ENCODE assay signal across 19 cellular contexts in genomic region chr2:55155206-55155605, GRCh38.
DNase-seq lines count a peak whose midpoint lies in the region; ATAC-seq, FAIRE-seq and TF ChIP-seq lines count a peak whose summit lies in the region.
"Had no signal": no experiment of that assay in that cellular context is flagged by ENCODE, and none has a peak within 500 bp of the region (broad histone marks: within the 10 kb centered on the region; RNA-seq: fewer than 3 reads in every experiment).

No MANE protein-coding gene starts in this region.

- H3K27me3 ChIP-seq in CD4-positive, CD25-positive, alpha-beta regulatory T cell (ENCODE audit: control insufficient read depth, insufficient read depth, low read length), result no peaks in the 10 kb centered on the region
- H3K27me3 ChIP-seq in astrocyte (ENCODE audit: insufficient read depth, low read length), result no peaks in the 10 kb centered on the region
- H3K27me3 ChIP-seq in lower lobe of right lung (ENCODE audit: low read depth), result no peaks in the 10 kb centered on the region
- no peaks in the 10 kb centered on the region for H3K27me3 ChIP-seq in smooth muscle cell (ENCODE audit: low read depth)
- H3K27me3 ChIP-seq: adrenal gland, neutrophil had no signal

- no peak for DNase-seq in CD4-positive, CD25-positive, alpha-beta regulatory T cell
- no peak for DNase-seq in astrocyte (ENCODE audit: low read depth)
- no peak for DNase-seq in lower lobe of right lung
- no peak for DNase-seq in smooth muscle cell (lab: John Stamatoyannopoulos, UW; ENCODE audit: unreplicated experiment)
- no peak for DNase-seq in cerebellar nuclear complex (lab: John Stamatoyannopoulos, UW)
- DNase-seq in effector memory CD8-positive, alpha-beta T cell, result no peak
- DNase-seq in activated naive CD4-positive, alpha-beta T cell treated with anti-CD3 and anti-CD28 coated beads, Interleukin-2, amount 50 U/mL, for 16 hours, result no peak
- DNase-seq: ACHN; activated CD4-positive, alpha-beta T cell treated with anti-CD3 and anti-CD28 coated beads, Interleukin-2, amount 50 U/mL, for 48 hours; adrenal gland; NCI-H1417 treated with DMSO at 0.1 percent for 48 hours; NK-92 treated with Interleukin-12 subunit alpha and Interleukin-12 subunit beta, amount 100 ng/mL, for 24 hours; stimulated activated naive CD8-positive, alpha-beta T cell treated with anti-CD3 and anti-CD28 coated beads, Interleukin-15, Interleukin-2, amounts not matched to agents 100 U/mL and 50 U/mL, for 24 hours had no signal

- no peaks in the 10 kb centered on the region for H3K36me3 Mint-ChIP-seq in CD4-positive, CD25-positive, alpha-beta regulatory T cell
- H3K36me3 Mint-ChIP-seq in astrocyte (ENCODE audit: low read depth, unreplicated experiment), result no peaks in the 10 kb centered on the region
- H3K36me3 Mint-ChIP-seq in effector memory CD8-positive, alpha-beta T cell (ENCODE audit: insufficient read depth), result no peaks in the 10 kb centered on the region

- H3K36me3 ChIP-seq in CD4-positive, CD25-positive, alpha-beta regulatory T cell (ENCODE audit: control insufficient read depth, insufficient read depth, low read length), result no peaks in the 10 kb centered on the region
- H3K36me3 ChIP-seq in astrocyte (ENCODE audit: insufficient read depth, low read length), result no peaks in the 10 kb centered on the region
- no peaks in the 10 kb centered on the region for H3K36me3 ChIP-seq in lower lobe of right lung
- H3K36me3 ChIP-seq in smooth muscle cell (ENCODE audit: low read depth), result no peaks in the 10 kb centered on the region
- H3K36me3 ChIP-seq: adrenal gland, neutrophil had no signal

- H3K27ac ChIP-seq in CD4-positive, CD25-positive, alpha-beta regulatory T cell (ENCODE audit: insufficient read depth, low read length, poor library complexity, severe bottlenecking), result no peak overlapping the region
- peak overlapping the region; percentile 55 for H3K27ac ChIP-seq in astrocyte (ENCODE audit: low read depth, low read length)
- peak overlapping the region; percentile 13 for H3K27ac ChIP-seq in lower lobe of right lung
- H3K27ac ChIP-seq in smooth muscle cell (ENCODE audit: low read depth), result peak overlapping the region; percentile 74
- H3K27ac ChIP-seq: HL-60, KMS-11, neutrophil had no signal

- H3K79me2 ChIP-seq in astrocyte (ENCODE audit: insufficient read depth, low read length) (no peaks in the 10 kb centered on the region), smooth muscle cell (ENCODE audit: low read depth) (no peaks in the 10 kb centered on the region)

- H3K4me1 Mint-ChIP-seq in CD4-positive, CD25-positive, alpha-beta regulatory T cell, result peaks cover 0 to 14% (median 4%) of the 10 kb centered on the region in 4 donors
- peaks cover 34% of the 10 kb centered on the region for H3K4me1 Mint-ChIP-seq in astrocyte (ENCODE audit: low read depth, unreplicated experiment)
- H3K4me1 Mint-ChIP-seq in effector memory CD8-positive, alpha-beta T cell (ENCODE audit: low read depth in 2 of 2), result peaks cover 2 to 5% of the 10 kb centered on the region in 2 donors

- H3K4me1 ChIP-seq in CD4-positive, CD25-positive, alpha-beta regulatory T cell (ENCODE audit: control insufficient read depth, insufficient read depth, low read length, poor library complexity, severe bottlenecking), result no peaks in the 10 kb centered on the region
- peaks cover 39% of the 10 kb centered on the region for H3K4me1 ChIP-seq in astrocyte (ENCODE audit: insufficient read depth, low read length)
- peaks cover 93% of the 10 kb centered on the region for H3K4me1 ChIP-seq in lower lobe of right lung
- peaks cover 40% of the 10 kb centered on the region for H3K4me1 ChIP-seq in smooth muscle cell (ENCODE audit: low read depth)

- no peaks in the 10 kb centered on the region for H3K9me3 ChIP-seq in CD4-positive, CD25-positive, alpha-beta regulatory T cell (ENCODE audit: control insufficient read depth in 2 of 2, low read length in 2 of 2)
- no peaks in the 10 kb centered on the region for H3K9me3 ChIP-seq in astrocyte (ENCODE audit: insufficient read depth, low read depth, low read length)
- no peaks in the 10 kb centered on the region for H3K9me3 ChIP-seq in lower lobe of right lung
- no peaks in the 10 kb centered on the region for H3K9me3 ChIP-seq in smooth muscle cell (replicated peaks; ENCODE audit: low read depth)
- H3K9me3 ChIP-seq: adrenal gland, neutrophil had no signal

- TF ChIP-seq CTCF in astrocyte (IDR thresholded peaks at IDR 0.05; ENCODE audit: insufficient read depth, low read depth, low read length), result no peak
- no peak for TF ChIP-seq CTCF in lower lobe of right lung (IDR thresholded peaks at IDR 0.05)
- TF ChIP-seq CTCF in smooth muscle cell (IDR thresholded peaks at IDR 0.05; ENCODE audit: borderline replicate concordance, insufficient read depth, poor library complexity, severe bottlenecking), result no peak

- H3K9me3 Mint-ChIP-seq in CD4-positive, CD25-positive, alpha-beta regulatory T cell, result no peaks in the 10 kb centered on the region
- no peaks in the 10 kb centered on the region for H3K9me3 Mint-ChIP-seq in astrocyte (ENCODE audit: unreplicated experiment)
- no peaks in the 10 kb centered on the region for H3K9me3 Mint-ChIP-seq in effector memory CD8-positive, alpha-beta T cell

- H3K9ac ChIP-seq in astrocyte (ENCODE audit: low read length) (peak overlapping the region; percentile 30), smooth muscle cell (ENCODE audit: low read depth) (no peak overlapping the region)
- H3K9ac ChIP-seq: KMS-11 had no signal

- no peaks in the 10 kb centered on the region for H3K27me3 Mint-ChIP-seq in CD4-positive, CD25-positive, alpha-beta regulatory T cell
- H3K27me3 Mint-ChIP-seq in astrocyte (ENCODE audit: low read depth, unreplicated experiment), result no peaks in the 10 kb centered on the region
- H3K27me3 Mint-ChIP-seq in effector memory CD8-positive, alpha-beta T cell, result peaks cover 0 to 4% of the 10 kb centered on the region in 2 donors

- no peak overlapping the region for H3K4me3 Mint-ChIP-seq in CD4-positive, CD25-positive, alpha-beta regulatory T cell
- H3K4me3 Mint-ChIP-seq in astrocyte (ENCODE audit: unreplicated experiment), result no peak overlapping the region
- no peak overlapping the region for H3K4me3 Mint-ChIP-seq in effector memory CD8-positive, alpha-beta T cell

- H2AFZ ChIP-seq in astrocyte (ENCODE audit: low read depth, low read length) (peak overlapping the region; percentile 15), smooth muscle cell (ENCODE audit: low read depth) (no peak overlapping the region)

- 57% methylated on average over 4 of the region's 4 CpGs for WGBS in smooth muscle cell (ENCODE audit: low lambda C conversion rate)

- intact Hi-C loops in lower lobe of right lung (cut with DNase I), result no loop called here

- H3K27ac Mint-ChIP-seq in CD4-positive, CD25-positive, alpha-beta regulatory T cell, result peak overlapping the region in 2 of 3 donors; percentile 26 to 35
- peak overlapping the region; percentile 50 for H3K27ac Mint-ChIP-seq in astrocyte (ENCODE audit: unreplicated experiment)
- H3K27ac Mint-ChIP-seq in effector memory CD8-positive, alpha-beta T cell, result no peak overlapping the region

- no peak for ATAC-seq in CD4-positive, CD25-positive, alpha-beta regulatory T cell (ENCODE audit: low read depth in 2 of 2)
- no peak for ATAC-seq in lower lobe of right lung
- no peak for ATAC-seq in effector memory CD8-positive, alpha-beta T cell (replicated peaks)
- ATAC-seq in GM19455 (IDR thresholded peaks at IDR 0.05; ENCODE audit: unreplicated experiment), result no peak
- ATAC-seq: stimulated activated naive CD8-positive, alpha-beta T cell treated with anti-CD3 and anti-CD28 coated beads, Interleukin-15, Interleukin-2, amounts not matched to agents 100 U/mL and 50 U/mL, for 24 hours had no signal

- H4K20me1 ChIP-seq in astrocyte (ENCODE audit: insufficient read depth, low read length), result no peaks in the 10 kb centered on the region
- peaks cover 18% of the 10 kb centered on the region for H4K20me1 ChIP-seq in smooth muscle cell (ENCODE audit: low read depth)

- H3F3A ChIP-seq in smooth muscle cell (ENCODE audit: low read depth), result peaks cover 38% of the 10 kb centered on the region

- H3K4me2 ChIP-seq in astrocyte (ENCODE audit: low read length), result peak overlapping the region; percentile 74
- peak overlapping the region; percentile 69 for H3K4me2 ChIP-seq in smooth muscle cell
- H3K4me2 ChIP-seq: KMS-11 had no signal

- no peak for FAIRE-seq in astrocyte (lab: Jason Lieb, UNC)
- FAIRE-seq: G401.6, TTC549 had no signal

- H3K4me3 ChIP-seq in CD4-positive, CD25-positive, alpha-beta regulatory T cell (ENCODE audit: low read depth, low read length), result no peak overlapping the region
- no peak overlapping the region for H3K4me3 ChIP-seq in astrocyte (ENCODE audit: insufficient read depth, low read depth, low read length)
- no peak overlapping the region for H3K4me3 ChIP-seq in lower lobe of right lung
- H3K4me3 ChIP-seq in smooth muscle cell, result no peak overlapping the region
- H3K4me3 ChIP-seq: adrenal gland had no signal

Comparison
In these comparisons a context has a peak if more than half of its experiments do, and no peak if none do; other contexts are left out.
1. H3K27ac Mint-ChIP-seq: peak in CD4-positive, CD25-positive, alpha-beta regulatory T cell (2 of 3) and astrocyte (single experiment); none in effector memory CD8-positive, alpha-beta T cell (0 of 2).